ENCODE assay signal across 1 cellular context in genomic region chr5:32329395-32329834, GRCh38.
TF ChIP-seq lines count a peak whose summit lies in the region.

No MANE protein-coding gene starts in this region.

TF ChIP-seq in GM12878, 131 proteins besides CTCF, POLR2A, EP300 and RAD21 (continued from another document):
- no peak for TF ChIP-seq NFIC (IDR thresholded peaks at IDR 0.05; ENCODE audit: low read depth, low read length)
- TF ChIP-seq KAT2A (conservative IDR thresholded peaks at IDR 0.05; ENCODE audit: control insufficient read depth, low read depth, low read length), result no peak
- no peak for TF ChIP-seq FOXM1 (IDR thresholded peaks at IDR 0.05; ENCODE audit: low read depth, low read length)
- no peak for TF ChIP-seq ZNF207 (IDR thresholded peaks at IDR 0.05; ENCODE audit: borderline replicate concordance)
- TF ChIP-seq NFXL1 (IDR thresholded peaks at IDR 0.05; ENCODE audit: borderline replicate concordance), result peak; percentile 61; the same call in 1 of the 2 replicates
- TF ChIP-seq SMC3 (IDR thresholded peaks at IDR 0.05; ENCODE audit: borderline replicate concordance, low read length), result peak; percentile 88
- TF ChIP-seq YY1 (IDR thresholded peaks at IDR 0.05; ENCODE audit: low read depth, low read length), result 0 out of 2 replicates have a peak, but pooled peaks have one; percentile 40
- TF ChIP-seq IRF4 (IDR thresholded peaks at IDR 0.05; ENCODE audit: low read depth, low read length), result 0 out of 2 replicates have a peak, but pooled peaks have one; percentile 8
